14 cellular contexts compared by ENCODE assay signal in genomic region chr15:69015591-69015990, GRCh38. TPM values are rescaled to one million over a fixed set of nuclear protein-coding genes. Genes with fewer than 3 reads are reported as not detected.
A peak's percentile ranks its signal among the peaks of the same experiment; 100 is the strongest.
DNase-seq lines count a peak whose midpoint lies in the region; TF ChIP-seq lines count a peak whose summit lies in the region.
"Had no signal": no experiment of that assay in that cellular context is flagged by ENCODE, and none has a peak within 500 bp of the region (broad histone marks: within the 10 kb centered on the region; RNA-seq: fewer than 3 reads in every experiment).

No MANE protein-coding gene starts in this region.

- H3K36me3 ChIP-seq in HEK293 (ENCODE audit: control insufficient read depth in 2 of 2, insufficient read depth in 1 of 2, low read length in 2 of 2) = no peaks in the 10 kb centered on the region

- CTCF ChIA-PET in HEK293 (lab: Yijun Ruan, JAX) = no interaction called here

- intact Hi-C loops in activated T-helper 1 cell treated with anti-CD3 and anti-CD28 coated beads, Interleukin-12 subunit alpha, Interleukin-12 subunit beta, Interleukin-2, Interleukin-4 antibody, amounts not matched to agents 30 ng/mL and 10 ng/mL and 1 ng/mL, durations not matched to agents 14 hours and 24 hours and 36 hours (cut with micrococcal nuclease) = no loop called here

- H3K9me3 Mint-ChIP-seq in osteocyte (ENCODE audit: unreplicated experiment) = no peaks in the 10 kb centered on the region
- H3K9me3 Mint-ChIP-seq in activated T-helper 1 cell treated with anti-CD3 and anti-CD28 coated beads, Interleukin-12 subunit alpha, Interleukin-12 subunit beta, Interleukin-2, Interleukin-4 antibody, amounts not matched to agents 30 ng/mL and 10 ng/mL and 1 ng/mL, durations not matched to agents 14 hours and 24 hours and 36 hours = no peaks in the 10 kb centered on the region
- H3K9me3 Mint-ChIP-seq: CD8-positive, alpha-beta T cell had no signal

- H3K27ac ChIP-seq in HEK293 (ENCODE audit: extremely low read depth, low read depth, low read length) = no peak overlapping the region
- H3K27ac ChIP-seq: A549, HL-60 had no signal

- no peak for DNase-seq in fibroblast of villous mesenchyme (ENCODE audit: low read depth)
- DNase-seq in osteocyte (ENCODE audit: extremely low spot score, unreplicated experiment) = peak; percentile 40
- no peak for DNase-seq in NCI-H2171 treated with DMSO at 0.1 percent for 48 hours (lab: John Stamatoyannopoulos, UW)
- no peak for DNase-seq in activated T-helper 1 cell treated with anti-CD3 and anti-CD28 coated beads, Interleukin-12 subunit alpha, Interleukin-12 subunit beta, Interleukin-2, Interleukin-4 antibody, amounts not matched to agents 30 ng/mL and 10 ng/mL and 1 ng/mL, durations not matched to agents 14 hours and 24 hours and 36 hours (ENCODE audit: low spot score)
- DNase-seq in NCI-H128 (lab: John Stamatoyannopoulos, UW; ENCODE audit: unreplicated experiment) = no peak
- DNase-seq: CD8-positive, alpha-beta T cell; COR-L47; DMS153; DND-41; GDM1 had no signal

- H3K27ac Mint-ChIP-seq in osteocyte (ENCODE audit: unreplicated experiment) = no peak overlapping the region
- no peak overlapping the region for H3K27ac Mint-ChIP-seq in activated T-helper 1 cell treated with anti-CD3 and anti-CD28 coated beads, Interleukin-12 subunit alpha, Interleukin-12 subunit beta, Interleukin-2, Interleukin-4 antibody, amounts not matched to agents 30 ng/mL and 10 ng/mL and 1 ng/mL, durations not matched to agents 14 hours and 24 hours and 36 hours
- H3K27ac Mint-ChIP-seq: CD14-positive monocyte; CD8-positive, alpha-beta T cell had no signal

- no peak for TF ChIP-seq CTCF in HEK293 (tag by site-specific recombination; IDR thresholded peaks at IDR 0.05)
- TF ChIP-seq CTCF in fibroblast of villous mesenchyme (IDR thresholded peaks at IDR 0.05; ENCODE audit: insufficient read depth, low read depth, low read length) = no peak
- no peak for TF ChIP-seq CTCF in osteocyte (IDR thresholded peaks at IDR 0.05)

- H3K4me1 ChIP-seq in HEK293 (ENCODE audit: control insufficient read depth, insufficient read depth, low read length) = no peaks in the 10 kb centered on the region

- peaks cover 34% of the 10 kb centered on the region for H3K27me3 Mint-ChIP-seq in osteocyte (ENCODE audit: unreplicated experiment)
- H3K27me3 Mint-ChIP-seq in activated T-helper 1 cell treated with anti-CD3 and anti-CD28 coated beads, Interleukin-12 subunit alpha, Interleukin-12 subunit beta, Interleukin-2, Interleukin-4 antibody, amounts not matched to agents 30 ng/mL and 10 ng/mL and 1 ng/mL, durations not matched to agents 14 hours and 24 hours and 36 hours (ENCODE audit: insufficient read depth) = peaks cover 3% of the 10 kb centered on the region

- no peaks in the 10 kb centered on the region for H3K9me3 ChIP-seq in HEK293 (ENCODE audit: control insufficient read depth, insufficient read depth, low read depth, low read length)
- H3K9me3 ChIP-seq: A549 had no signal

- H3K4me3 Mint-ChIP-seq in osteocyte (ENCODE audit: unreplicated experiment) = no peak overlapping the region
- no peak overlapping the region for H3K4me3 Mint-ChIP-seq in activated T-helper 1 cell treated with anti-CD3 and anti-CD28 coated beads, Interleukin-12 subunit alpha, Interleukin-12 subunit beta, Interleukin-2, Interleukin-4 antibody, amounts not matched to agents 30 ng/mL and 10 ng/mL and 1 ng/mL, durations not matched to agents 14 hours and 24 hours and 36 hours
- H3K4me3 Mint-ChIP-seq: CD14-positive monocyte; CD8-positive, alpha-beta T cell had no signal

- no peaks in the 10 kb centered on the region for H3K4me1 Mint-ChIP-seq in osteocyte (ENCODE audit: unreplicated experiment)
- no peaks in the 10 kb centered on the region for H3K4me1 Mint-ChIP-seq in activated T-helper 1 cell treated with anti-CD3 and anti-CD28 coated beads, Interleukin-12 subunit alpha, Interleukin-12 subunit beta, Interleukin-2, Interleukin-4 antibody, amounts not matched to agents 30 ng/mL and 10 ng/mL and 1 ng/mL, durations not matched to agents 14 hours and 24 hours and 36 hours (ENCODE audit: low read depth)

- POLR2A ChIA-PET in HEK293 (lab: Yijun Ruan, JAX) = no interaction called here

- H3K36me3 Mint-ChIP-seq in osteocyte (ENCODE audit: unreplicated experiment) = no peaks in the 10 kb centered on the region
- H3K36me3 Mint-ChIP-seq in activated T-helper 1 cell treated with anti-CD3 and anti-CD28 coated beads, Interleukin-12 subunit alpha, Interleukin-12 subunit beta, Interleukin-2, Interleukin-4 antibody, amounts not matched to agents 30 ng/mL and 10 ng/mL and 1 ng/mL, durations not matched to agents 14 hours and 24 hours and 36 hours (ENCODE audit: low read depth) = no peaks in the 10 kb centered on the region
- H3K36me3 Mint-ChIP-seq: CD14-positive monocyte; CD8-positive, alpha-beta T cell had no signal

- H3K4me3 ChIP-seq in HEK293 (ENCODE audit: low read depth, low read length) (no peak overlapping the region), fibroblast of villous mesenchyme (ENCODE audit: low read depth, low read length) (peak overlapping the region; percentile 46)
- H3K4me3 ChIP-seq: A549 had no signal

TF ChIP-seq in HEK293, 187 proteins besides CTCF, POLR2A, EP300 and RAD21:
- TF ChIP-seq INSM2 (tag by site-specific recombination; IDR thresholded peaks at IDR 0.05) (no peak), PRDM4 (tag by site-specific recombination; IDR thresholded peaks at IDR 0.05) (peak; percentile 62), ZNF175 (tag by site-specific recombination; IDR thresholded peaks at IDR 0.05) (no peak)
TF ChIP-seq in HEK293: peak in this region for 1.

RNA-seq across cellular contexts. Expression of gene NOX5, which starts 1.1 kb away (rescaled TPM):
- total RNA-seq in fibroblast of villous mesenchyme (0.43 and 0.64 TPM in 2 replicates), osteocyte (not detected in 2 replicates)
- total RNA-seq in activated T-helper 1 cell treated with anti-CD3 and anti-CD28 coated beads, Interleukin-12 subunit alpha, Interleukin-12 subunit beta, Interleukin-2, Interleukin-4 antibody, amounts not matched to agents 30 ng/mL and 10 ng/mL and 1 ng/mL, durations not matched to agents 14 hours and 24 hours and 36 hours = 0.03 TPM in 1 of 2 replicates, not detected in the other
- total RNA-seq: CD8-positive, alpha-beta T cell had no signal
